Comparison of ENCODE assay signal across 1 cellular context in genomic region chr6:112881828-112882227, GRCh38.
A peak's percentile ranks its signal among the peaks of the same experiment; 100 is the strongest.
TF ChIP-seq lines count a peak whose summit lies in the region.

No MANE protein-coding gene starts in this region.

TF ChIP-seq in K562, 482 proteins besides CTCF, POLR2A, EP300 and RAD21:
- TF ChIP-seq PBX2 (CRISPR knock-in tag; IDR thresholded peaks at IDR 0.05; ENCODE audit: low read depth) (no peak), PBX2 (tag; conservative IDR thresholded peaks at IDR 0.05; ENCODE audit: low read depth) (no peak), DACH1 (IDR thresholded peaks at IDR 0.05; ENCODE audit: partially characterized antibody) (peak; percentile 18)
TF ChIP-seq in K562: peak in this region for 1.
